Comparison of ENCODE assay signal across 13 cellular contexts in the genomic region with DNA sequence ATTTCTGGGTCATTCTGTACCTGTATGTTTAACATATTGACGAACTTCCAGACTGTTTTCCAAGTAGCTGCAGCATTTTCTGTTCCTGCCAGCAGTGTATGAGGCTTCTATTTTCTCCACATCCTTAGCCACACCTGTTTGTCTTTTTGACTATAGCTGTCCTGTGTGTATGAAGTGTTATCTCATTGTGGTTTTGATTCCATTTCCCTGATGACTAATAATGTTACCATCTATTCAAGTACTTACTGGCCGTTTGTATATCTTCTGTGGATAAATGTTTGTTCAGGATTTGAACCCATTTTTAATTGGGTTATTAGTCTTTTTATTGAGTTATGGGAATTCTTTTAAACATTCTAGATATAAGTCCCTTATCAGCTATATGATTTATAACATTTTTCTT.
DNase-seq lines count a peak whose midpoint lies in the region; ATAC-seq and TF ChIP-seq lines count a peak whose summit lies in the region.
"Had no signal": no experiment of that assay in that cellular context is flagged by ENCODE, and none has a peak within 500 bp of the region (broad histone marks: within the 10 kb centered on the region; RNA-seq: fewer than 3 reads in every experiment).

No MANE protein-coding gene starts in this region.

- peak overlapping the region; percentile 83 for H3K27ac ChIP-seq in RWPE2 (ENCODE audit: poor library complexity, severe bottlenecking)
- no peak overlapping the region for H3K27ac ChIP-seq in endodermal cell (ENCODE audit: low read depth, low read length)
- H3K27ac ChIP-seq: transverse colon had no signal

- ATAC-seq in HG02610 (IDR thresholded peaks at IDR 0.05; ENCODE audit: unreplicated experiment), result peak; percentile 60
- ATAC-seq in RWPE2 (ENCODE audit: low read depth), result peak; percentile 92
- ATAC-seq in T-helper 17 cell, result no peak
- no peak for ATAC-seq in GM21825 (IDR thresholded peaks at IDR 0.05; ENCODE audit: unreplicated experiment)

- H3K36me3 ChIP-seq in RWPE2 (ENCODE audit: low read depth), result no peaks in the 10 kb centered on the region
- H3K36me3 ChIP-seq in endodermal cell (ENCODE audit: control insufficient read depth, insufficient read depth, low read length), result no peaks in the 10 kb centered on the region
- H3K36me3 ChIP-seq: transverse colon had no signal

- TF ChIP-seq CTCF in RWPE2 (IDR thresholded peaks at IDR 0.05; ENCODE audit: poor library complexity, severe bottlenecking) (no peak), endodermal cell (conservative IDR thresholded peaks at IDR 0.05) (no peak)

- H3K9me3 Mint-ChIP-seq in endodermal cell, result no peaks in the 10 kb centered on the region

- H3K36me3 Mint-ChIP-seq in T-helper 17 cell (ENCODE audit: low read depth), result peaks cover 6% of the 10 kb centered on the region
- H3K36me3 Mint-ChIP-seq in endodermal cell (ENCODE audit: low read depth), result peaks cover 3% of the 10 kb centered on the region

- H3K9ac ChIP-seq in endodermal cell (ENCODE audit: extremely low read depth, low read length, poor library complexity, severe bottlenecking), result no peak overlapping the region

- peaks cover 5% of the 10 kb centered on the region for H3K4me1 Mint-ChIP-seq in T-helper 17 cell
- no peaks in the 10 kb centered on the region for H3K4me1 Mint-ChIP-seq in endodermal cell

- H3K27ac Mint-ChIP-seq in T-helper 17 cell (no peak overlapping the region), endodermal cell (no peak overlapping the region)

- WGBS in endodermal cell (ENCODE audit: insufficient coverage in 1 of 2, insufficient read length in 1 of 2), 2 experiments, result 80 to 89% methylated on average over 1 to 2 of the region's 2 CpGs

- DNase-seq in EL (peak; percentile 78), RWPE2 (ENCODE audit: low spot score) (no peak), glomerular visceral epithelial cell (ENCODE audit: extremely low spot score) (peak; percentile 70), T-helper 17 cell (no peak), endodermal cell (no peak)
- DNase-seq in activated CD8-positive, alpha-beta memory T cell treated with anti-CD3 and anti-CD28 coated beads for 24 hours, result no peak
- DNase-seq: activated naive CD4-positive, alpha-beta T cell treated with anti-CD3 and anti-CD28 coated beads, Interleukin-2, amount 50 U/mL, for 16 hours; Caco-2; stimulated activated CD4-positive, alpha-beta T cell treated with anti-CD3 and anti-CD28 coated beads, Interleukin-1b, Interleukin-23, amount 100 ng/mL, for 48 hours; T1000; transverse colon had no signal

- H3K4me3 ChIP-seq in RWPE2 (ENCODE audit: severe bottlenecking), result no peak overlapping the region
- H3K4me3 ChIP-seq in endodermal cell (ENCODE audit: low read length), result no peak overlapping the region
- H3K4me3 ChIP-seq: transverse colon had no signal

- H3K27me3 ChIP-seq in RWPE2 (ENCODE audit: insufficient read depth, poor library complexity, severe bottlenecking) (no peaks in the 10 kb centered on the region), endodermal cell (ENCODE audit: control insufficient read depth, insufficient read depth, low read length, poor library complexity, severe bottlenecking) (no peaks in the 10 kb centered on the region)
- H3K27me3 ChIP-seq: transverse colon had no signal

- H3K9me3 ChIP-seq in RWPE2 (ENCODE audit: severe bottlenecking), result no peaks in the 10 kb centered on the region
- no peaks in the 10 kb centered on the region for H3K9me3 ChIP-seq in T-helper 17 cell (ENCODE audit: control insufficient read depth, low read length, poor library complexity, severe bottlenecking)
- no peaks in the 10 kb centered on the region for H3K9me3 ChIP-seq in endodermal cell (ENCODE audit: control insufficient read depth, low read length)
- H3K9me3 ChIP-seq: Caco-2, transverse colon had no signal

- H3K4me3 Mint-ChIP-seq in T-helper 17 cell (no peak overlapping the region), endodermal cell (no peak overlapping the region)

- H3K27me3 Mint-ChIP-seq in T-helper 17 cell (no peaks in the 10 kb centered on the region), endodermal cell (ENCODE audit: insufficient read depth) (no peaks in the 10 kb centered on the region)

- H3K4me1 ChIP-seq in RWPE2 (ENCODE audit: insufficient read depth, poor library complexity, severe bottlenecking) (peaks cover 51% of the 10 kb centered on the region), endodermal cell (ENCODE audit: control insufficient read depth, insufficient read depth, low read length) (no peaks in the 10 kb centered on the region)
- H3K4me1 ChIP-seq: Caco-2 had no signal

Comparison
In these comparisons a context has a peak if more than half of its experiments do, and no peak if none do; other contexts are left out.
1. DNase-seq: peak in EL (single experiment) and glomerular visceral epithelial cell (single experiment); none in RWPE2 (single experiment), T-helper 17 cell (0 of 3), activated CD8-positive, alpha-beta memory T cell treated with anti-CD3 and anti-CD28 coated beads for 24 hours (single experiment) and endodermal cell (single experiment).
2. ATAC-seq: peak in HG02610 (single experiment) and RWPE2 (single experiment); none in T-helper 17 cell (single experiment) and GM21825 (single experiment).